Comparison of ENCODE assay signal across 21 cellular contexts in the genomic region with DNA sequence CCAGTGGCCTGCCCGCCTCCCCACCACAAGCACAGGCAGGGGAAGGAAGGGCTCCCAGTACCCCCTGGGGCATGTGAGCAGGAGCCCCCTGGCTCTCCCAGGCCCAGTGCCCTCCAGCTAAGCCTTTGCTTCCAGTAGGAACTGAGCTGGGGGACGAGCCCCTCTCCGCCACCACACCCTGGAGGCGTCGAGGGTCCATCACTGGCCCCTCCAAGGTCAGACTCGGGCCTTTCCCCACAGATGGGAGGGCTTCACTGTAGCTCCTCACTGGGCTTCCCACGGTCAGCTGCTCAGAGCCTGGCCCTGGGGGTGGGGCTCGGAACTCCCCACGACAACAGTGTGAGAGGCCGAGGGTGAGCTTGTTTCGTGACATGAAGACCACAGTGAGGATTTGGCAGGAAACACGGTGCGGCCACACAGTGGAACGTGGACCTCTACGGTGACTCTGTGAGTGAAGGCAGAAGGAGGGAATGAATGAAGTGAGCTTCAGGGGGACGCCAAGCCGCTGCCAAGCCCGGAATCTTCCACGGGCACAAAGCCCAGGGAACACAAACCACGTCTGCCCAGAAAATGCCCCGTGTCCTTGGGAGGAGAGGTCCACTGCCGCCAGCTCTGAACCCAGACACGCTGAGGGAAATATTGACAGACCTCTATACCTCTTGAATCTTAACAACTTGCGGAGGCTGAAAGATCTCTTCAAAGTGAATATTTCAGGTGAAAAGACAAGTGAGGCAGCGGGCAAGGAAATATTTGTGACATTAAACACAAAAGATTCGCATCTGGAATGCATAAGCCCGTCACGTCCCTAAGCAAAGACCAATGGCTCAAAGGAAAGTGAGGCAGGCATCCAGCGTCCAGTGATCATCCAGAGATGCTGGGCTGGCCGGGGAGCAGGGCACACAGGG.
"Had no signal": no experiment of that assay in that cellular context is flagged by ENCODE, and none has a peak within 500 bp of the region (broad histone marks: within the 10 kb centered on the region; RNA-seq: fewer than 3 reads in every experiment).

No MANE protein-coding gene starts in this region.

- H3K27ac Mint-ChIP-seq: activated naive CD8-positive, alpha-beta T cell; activated T-helper 1 cell treated with anti-CD3 and anti-CD28 coated beads, Interleukin-12 subunit alpha, Interleukin-12 subunit beta, Interleukin-2, Interleukin-4 antibody, amounts not matched to agents 30 ng/mL and 10 ng/mL and 1 ng/mL, durations not matched to agents 14 hours and 24 hours and 36 hours; dendritic cell treated with granulocyte-macrophage colony-stimulating factor and Interleukin-4, amounts not matched to agents 40 ng/mL and 50 ng/mL, for 4 days; mesothelial cell of epicardium; natural killer cell treated with Interleukin-12 subunit alpha and Interleukin-12 subunit beta and Interleukin-15 and Interleukin-18, amount 100 ng/mL, for 72 hours; T-cell; T-helper 2 cell treated with Interferon-gamma antibody and Interleukin-4, amounts not matched to agents 5 μg/mL and 100 μg/mL, for 36 hours had no signal

- H3K36me3 Mint-ChIP-seq: activated naive CD8-positive, alpha-beta T cell; mesothelial cell of epicardium; natural killer cell treated with Interleukin-12 subunit alpha and Interleukin-12 subunit beta and Interleukin-15 and Interleukin-18, amount 100 ng/mL, for 72 hours; T-cell had no signal

- H3K9me3 Mint-ChIP-seq: activated T-helper 1 cell treated with anti-CD3 and anti-CD28 coated beads, Interleukin-12 subunit alpha, Interleukin-12 subunit beta, Interleukin-2, Interleukin-4 antibody, amounts not matched to agents 30 ng/mL and 10 ng/mL and 1 ng/mL, durations not matched to agents 14 hours and 24 hours and 36 hours; dendritic cell treated with granulocyte-macrophage colony-stimulating factor and Interleukin-4, amounts not matched to agents 40 ng/mL and 50 ng/mL, for 4 days; mesothelial cell of epicardium; natural killer cell treated with Interleukin-12 subunit alpha and Interleukin-12 subunit beta and Interleukin-15 and Interleukin-18, amount 100 ng/mL, for 72 hours; T-cell; T-helper 2 cell treated with Interferon-gamma antibody and Interleukin-4, amounts not matched to agents 5 μg/mL and 100 μg/mL, for 36 hours had no signal

- H3K36me3 ChIP-seq: left ventricle myocardium inferior, spleen, thoracic aorta, upper lobe of left lung had no signal

- H3K4me3 ChIP-seq: left ventricle myocardium inferior, spleen, thoracic aorta, upper lobe of left lung had no signal

- ATAC-seq: natural killer cell treated with Interleukin-12 subunit alpha and Interleukin-12 subunit beta and Interleukin-15 and Interleukin-18, amount 100 ng/mL, for 72 hours; SK-N-SH treated with all-trans-retinoic acid at 6 μM for 48 hours; T-cell had no signal

- H3K27me3 ChIP-seq: spleen, upper lobe of left lung had no signal

- DNase-seq: activated CD4-positive, CD25-positive, alpha-beta regulatory T cell treated with anti-CD3 and anti-CD28 coated beads, Interleukin-2, amount 50 U/mL, for 72 hours; activated naive CD4-positive, alpha-beta T cell; amniotic stem cell; effector CD4-positive, alpha-beta T cell; foreskin fibroblast; left ventricle myocardium inferior; nucleus accumbens; spleen; stimulated activated CD4-positive, alpha-beta T cell treated with anti-CD3 and anti-CD28 coated beads, Interleukin-4, amount 100 ng/mL, for 24 hours; stimulated activated naive CD4-positive, alpha-beta T cell treated with Interleukin-2 at 50 U/mL for 16 hours; T-cell had no signal

- H3K4me1 ChIP-seq: spleen, upper lobe of left lung had no signal

- H3K4me3 Mint-ChIP-seq: activated naive CD8-positive, alpha-beta T cell; activated T-helper 1 cell treated with anti-CD3 and anti-CD28 coated beads, Interleukin-12 subunit alpha, Interleukin-12 subunit beta, Interleukin-2, Interleukin-4 antibody, amounts not matched to agents 30 ng/mL and 10 ng/mL and 1 ng/mL, durations not matched to agents 14 hours and 24 hours and 36 hours; dendritic cell treated with granulocyte-macrophage colony-stimulating factor and Interleukin-4, amounts not matched to agents 40 ng/mL and 50 ng/mL, for 4 days; mesothelial cell of epicardium; natural killer cell treated with Interleukin-12 subunit alpha and Interleukin-12 subunit beta and Interleukin-15 and Interleukin-18, amount 100 ng/mL, for 72 hours; T-cell; T-helper 2 cell treated with Interferon-gamma antibody and Interleukin-4, amounts not matched to agents 5 μg/mL and 100 μg/mL, for 36 hours had no signal

- H3K4me1 Mint-ChIP-seq: T-cell had no signal

- H3K27ac ChIP-seq: left ventricle myocardium inferior, spleen, thoracic aorta, upper lobe of left lung, VCaP had no signal

- H3K27me3 Mint-ChIP-seq: activated naive CD8-positive, alpha-beta T cell; T-cell had no signal

- H3K9me3 ChIP-seq: left ventricle myocardium inferior, spleen, thoracic aorta, upper lobe of left lung had no signal
